ENCODE assay signal across 12 cellular contexts in the genomic region with DNA sequence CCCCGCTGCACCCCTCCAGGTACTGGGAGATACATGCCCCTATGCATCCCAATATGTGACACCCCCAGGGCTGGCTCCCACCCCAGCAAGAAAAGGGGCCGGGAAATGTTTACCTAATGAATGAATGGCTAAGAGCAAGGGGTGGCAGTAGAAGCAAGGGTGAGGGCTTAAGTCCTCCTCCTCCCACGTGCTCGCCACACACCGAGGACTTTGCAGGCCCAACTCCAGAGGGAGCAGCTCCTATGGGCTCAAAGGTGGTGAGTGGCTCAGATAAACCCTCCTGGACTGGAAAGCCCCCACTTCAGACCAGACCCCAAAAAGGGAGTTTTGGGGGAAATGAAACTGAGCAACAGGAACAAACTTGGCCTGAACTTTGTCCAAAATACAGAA. TPM values are rescaled to one million over a fixed set of nuclear protein-coding genes. Genes with fewer than 3 reads are reported as not detected.
DNase-seq lines count a peak whose midpoint lies in the region; ATAC-seq and TF ChIP-seq lines count a peak whose summit lies in the region.
"Had no signal": no experiment of that assay in that cellular context is flagged by ENCODE, and none has a peak within 500 bp of the region (broad histone marks: within the 10 kb centered on the region; RNA-seq: fewer than 3 reads in every experiment).

No MANE protein-coding gene starts in this region.

- H3K4me1 ChIP-seq in SK-N-SH (ENCODE audit: control insufficient read depth in 1 of 2, insufficient read depth in 2 of 2, low read depth in 1 of 2, low read length in 1 of 2), result peaks cover 0 to 16% of the 10 kb centered on the region in 2 experiments; a peak in 1 of 4 replicates
- peaks cover 32 to 88% (median 70%) of the 10 kb centered on the region in 4 donors for H3K4me1 ChIP-seq in transverse colon
- H3K4me1 ChIP-seq in vagina, result peaks cover 16% of the 10 kb centered on the region
- H3K4me1 ChIP-seq: pancreas had no signal

- TF ChIP-seq POLR2A in erythroblast (IDR thresholded peaks at IDR 0.05; ENCODE audit: low read length) (no peak), transverse colon (IDR thresholded peaks at IDR 0.05) (no peak), vagina (IDR thresholded peaks at IDR 0.05) (no peak)

- H3K9me2 ChIP-seq in SK-N-SH, result no peaks in the 10 kb centered on the region

- H3K27ac Mint-ChIP-seq in IgD-negative memory B cell, result peak overlapping the region; percentile 90 to 99 (median 98)
- no peak overlapping the region for H3K27ac Mint-ChIP-seq in T-helper 2 cell treated with Interferon-gamma antibody and Interleukin-4, amounts not matched to agents 5 μg/mL and 100 μg/mL, for 36 hours
- H3K27ac Mint-ChIP-seq: activated naive CD4-positive, alpha-beta T cell treated with anti-CD3 and anti-CD28 coated beads, Interleukin-2, amount 50 U/mL, for 72 hours had no signal

- DNase-seq in SK-N-SH (peak; percentile 16), erythroblast (lab: John Stamatoyannopoulos, UW) (peak; percentile 15 to 25), transverse colon (no peak), putamen (ENCODE audit: low spot score) (no peak), vagina (ENCODE audit: extremely low spot score in 2 of 2) (no peak)
- no peak for DNase-seq in T-helper 2 cell treated with Interferon-gamma antibody and Interleukin-4, amounts not matched to agents 5 μg/mL and 100 μg/mL, for 36 hours (ENCODE audit: low spot score)
- DNase-seq: KBM-7 had no signal

- no peak overlapping the region for H3K4me2 ChIP-seq in SK-N-SH

- H3K9me3 Mint-ChIP-seq in IgD-negative memory B cell, result no peaks in the 10 kb centered on the region
- H3K9me3 Mint-ChIP-seq in T-helper 2 cell treated with Interferon-gamma antibody and Interleukin-4, amounts not matched to agents 5 μg/mL and 100 μg/mL, for 36 hours, result no peaks in the 10 kb centered on the region
- H3K9me3 Mint-ChIP-seq: activated naive CD4-positive, alpha-beta T cell treated with anti-CD3 and anti-CD28 coated beads, Interleukin-2, amount 50 U/mL, for 72 hours; T-cell had no signal

- WGBS in SK-N-SH (ENCODE audit: low lambda C conversion rate), result 100% methylated on average over 5 of the region's 5 CpGs
- WGBS in transverse colon (ENCODE audit: low coverage in 1 of 2), 2 donors, result 56 to 64% methylated on average over 2 to 5 of the region's 5 CpGs

- POLR2A ChIA-PET in SK-N-SH (lab: Yijun Ruan, JAX), result no interaction called here

- intact Hi-C loops in transverse colon (cut with DNase I; ENCODE audit: low total_unique reads), result no loop called here
- intact Hi-C loops in vagina (cut with DNase I), result no loop called here

- H3K4me3 ChIP-seq in SK-N-SH (ENCODE audit: low read depth in 2 of 2, low read length in 1 of 2) (no peak overlapping the region), transverse colon (no peak overlapping the region), vagina (no peak overlapping the region)
- H3K4me3 ChIP-seq: pancreas had no signal

- H2AFZ ChIP-seq in SK-N-SH (ENCODE audit: low read depth), result no peak overlapping the region

- H3K79me2 ChIP-seq in SK-N-SH (ENCODE audit: insufficient read depth), result peaks cover 11% of the 10 kb centered on the region

- no peak for TF ChIP-seq CTCF in SK-N-SH (IDR thresholded peaks at IDR 0.05)
- no peak for TF ChIP-seq CTCF in transverse colon (IDR thresholded peaks at IDR 0.05)
- TF ChIP-seq CTCF in vagina (IDR thresholded peaks at IDR 0.05), result no peak

- no peak for ATAC-seq in SK-N-SH treated with all-trans-retinoic acid at 6 μM for 48 hours
- ATAC-seq: activated naive CD4-positive, alpha-beta T cell treated with anti-CD3 and anti-CD28 coated beads, Interleukin-2, amount 50 U/mL, for 72 hours; T-cell had no signal

- no peak overlapping the region for H3K9ac ChIP-seq in SK-N-SH

- H3K27me3 Mint-ChIP-seq in IgD-negative memory B cell, result peaks cover 2% of the 10 kb centered on the region
- no peaks in the 10 kb centered on the region for H3K27me3 Mint-ChIP-seq in T-helper 2 cell treated with Interferon-gamma antibody and Interleukin-4, amounts not matched to agents 5 μg/mL and 100 μg/mL, for 36 hours (ENCODE audit: low read depth)

- H3K4me1 Mint-ChIP-seq in IgD-negative memory B cell, result peaks cover 54 to 68% (median 54%) of the 10 kb centered on the region in 3 donors
- H3K4me1 Mint-ChIP-seq in T-helper 2 cell treated with Interferon-gamma antibody and Interleukin-4, amounts not matched to agents 5 μg/mL and 100 μg/mL, for 36 hours (ENCODE audit: low read depth), result peaks cover 4% of the 10 kb centered on the region

- CTCF ChIA-PET in SK-N-SH (lab: Yijun Ruan, JAX), result interaction anchor here (0.8 to 18.5 kb wide), 4 partner anchors 9 to 181 kb away, joined by 3 to 214 read pairs (median 4); a partner anchor contains a TSS

- H3K27me3 ChIP-seq in SK-N-SH (ENCODE audit: insufficient read depth) (no peaks in the 10 kb centered on the region), transverse colon (peaks cover 5% of the 10 kb centered on the region), vagina (no peaks in the 10 kb centered on the region)
- H3K27me3 ChIP-seq: pancreas had no signal

- H3F3A ChIP-seq in SK-N-SH (replicated peaks; ENCODE audit: insufficient read depth), result no peaks in the 10 kb centered on the region

- TF ChIP-seq EP300 in SK-N-SH (IDR thresholded peaks at IDR 0.05; ENCODE audit: borderline replicate concordance in 1 of 2, low read depth in 1 of 2, low read length in 1 of 2), result no peak
- no peak for TF ChIP-seq EP300 in transverse colon (IDR thresholded peaks at IDR 0.05; ENCODE audit: low read depth)

- no peaks in the 10 kb centered on the region for H4K20me1 ChIP-seq in SK-N-SH (ENCODE audit: insufficient read depth)

- in situ Hi-C loops in transverse colon (cut with MboI; ENCODE audit: low pct_ligation_motif_present in 1 of 4, low pct_unique_long_range_greater_than_20kb in 1 of 4, low sequenced_read_pairs in 3 of 4), result no loop called here

- H3K36me3 ChIP-seq in SK-N-SH (replicated peaks in 1 of 2; ENCODE audit: control insufficient read depth in 1 of 2, insufficient read depth in 2 of 2, low read length in 1 of 2) (no peaks in the 10 kb centered on the region), transverse colon (no peaks in the 10 kb centered on the region), vagina (no peaks in the 10 kb centered on the region)
- H3K36me3 ChIP-seq: pancreas had no signal

- TF ChIP-seq RAD21 in SK-N-SH (IDR thresholded peaks at IDR 0.05; ENCODE audit: low read length), result no peak

- no peaks in the 10 kb centered on the region for H3K36me3 Mint-ChIP-seq in IgD-negative memory B cell
- no peaks in the 10 kb centered on the region for H3K36me3 Mint-ChIP-seq in T-helper 2 cell treated with Interferon-gamma antibody and Interleukin-4, amounts not matched to agents 5 μg/mL and 100 μg/mL, for 36 hours (ENCODE audit: low read depth)
- H3K36me3 Mint-ChIP-seq: activated naive CD4-positive, alpha-beta T cell treated with anti-CD3 and anti-CD28 coated beads, Interleukin-2, amount 50 U/mL, for 72 hours; T-cell had no signal

- H3K9me3 ChIP-seq in SK-N-SH (no peaks in the 10 kb centered on the region), transverse colon (no peaks in the 10 kb centered on the region), vagina (no peaks in the 10 kb centered on the region)
- H3K9me3 ChIP-seq: pancreas had no signal

- peak overlapping the region; percentile 72 to 92 (median 81) for H3K4me3 Mint-ChIP-seq in IgD-negative memory B cell
- H3K4me3 Mint-ChIP-seq in T-helper 2 cell treated with Interferon-gamma antibody and Interleukin-4, amounts not matched to agents 5 μg/mL and 100 μg/mL, for 36 hours, result no peak overlapping the region
- H3K4me3 Mint-ChIP-seq: T-cell had no signal

- no peak overlapping the region for H3K27ac ChIP-seq in SK-N-SH (ENCODE audit: low read depth in 2 of 2, low read length in 1 of 2)
- peak overlapping the region in 3 of 4 donors; percentile 71 to 78 (median 74) for H3K27ac ChIP-seq in transverse colon
- no peak overlapping the region for H3K27ac ChIP-seq in vagina
- H3K27ac ChIP-seq: pancreas had no signal

TF ChIP-seq in SK-N-SH, 30 proteins besides CTCF, POLR2A, EP300 and RAD21 (continues in another document):
- TF ChIP-seq FOSL2 (IDR thresholded peaks at IDR 0.05; ENCODE audit: borderline replicate concordance, low read depth) (no peak), SIN3A (IDR thresholded peaks at IDR 0.05; ENCODE audit: borderline replicate concordance, low read depth, low read length) (no peak), TEAD4 (IDR thresholded peaks at IDR 0.05; ENCODE audit: borderline replicate concordance, insufficient read depth) (no peak), YY1 (IDR thresholded peaks at IDR 0.05; ENCODE audit: low read depth) (no peak), FOXM1 (IDR thresholded peaks at IDR 0.05; ENCODE audit: low read depth) (no peak), TCF12 (IDR thresholded peaks at IDR 0.05) (no peak)

TF ChIP-seq in SK-N-SH treated with all-trans-retinoic acid at 6 μM for 48 hours, 23 proteins besides CTCF, POLR2A, EP300 and RAD21 (continues in another document):
- no peak for TF ChIP-seq BACH2 (CRISPR knock-in tag; IDR thresholded peaks at IDR 0.05; ENCODE audit: borderline replicate concordance)
- TF ChIP-seq CSDC2 (CRISPR knock-in tag; IDR thresholded peaks at IDR 0.05), result no peak
- TF ChIP-seq RARB (CRISPR knock-in tag; IDR thresholded peaks at IDR 0.05), result no peak
- TF ChIP-seq, protein P1, sequence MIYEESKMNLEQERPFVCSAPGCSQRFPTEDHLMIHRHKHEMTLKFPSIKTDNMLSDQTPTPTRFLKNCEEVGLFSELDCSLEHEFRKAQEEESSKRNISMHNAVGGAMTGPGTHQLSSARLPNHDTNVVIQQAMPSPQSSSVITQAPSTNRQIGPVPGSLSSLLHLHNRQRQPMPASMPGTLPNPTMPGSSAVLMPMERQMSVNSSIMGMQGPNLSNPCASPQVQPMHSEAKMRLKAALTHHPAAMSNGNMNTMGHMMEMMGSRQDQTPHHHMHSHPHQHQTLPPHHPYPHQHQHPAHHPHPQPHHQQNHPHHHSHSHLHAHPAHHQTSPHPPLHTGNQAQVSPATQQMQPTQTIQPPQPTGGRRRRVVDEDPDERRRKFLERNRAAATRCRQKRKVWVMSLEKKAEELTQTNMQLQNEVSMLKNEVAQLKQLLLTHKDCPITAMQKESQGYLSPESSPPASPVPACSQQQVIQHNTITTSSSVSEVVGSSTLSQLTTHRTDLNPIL (CRISPR knock-in tag; IDR thresholded peaks at IDR 0.05; ENCODE audit: low read depth), result no peak
- TF ChIP-seq TOX (CRISPR knock-in tag; IDR thresholded peaks at IDR 0.05; ENCODE audit: borderline replicate concordance), result no peak

RNA-seq across cellular contexts. Expression of a gene that starts 11.4 kb away (rescaled TPM):
- polyA plus RNA-seq in SK-N-SH (2012; rRNA removed) (4.6 and 4.7 TPM in 2 replicates), IgD-negative memory B cell (1.9 TPM)
- 2.3 and 3.6 TPM in 2 replicates for polyA plus RNA-seq in SK-N-SH (2012; cell fraction: cytosol; rRNA removed)
- 5.8 and 6.0 TPM in 2 replicates for polyA plus RNA-seq in SK-N-SH (2012; cell fraction: nucleus; rRNA removed)
- total RNA-seq in transverse colon (10 to 100 TPM; 12.2 to 29.1 (median 17.0) TPM), vagina (0.25 TPM)

RNA-seq across cellular contexts. Expression of a gene that starts 37.1 kb away (rescaled TPM):
- polyA plus RNA-seq in SK-N-SH (2012; rRNA removed) (2.6 and 3.8 TPM in 2 replicates), IgD-negative memory B cell (4.7 TPM)
- 4.0 and 5.0 TPM in 2 replicates for polyA plus RNA-seq in SK-N-SH (2012; cell fraction: cytosol; rRNA removed)
- 5.6 and 9.0 TPM in 2 replicates for polyA plus RNA-seq in SK-N-SH (2012; cell fraction: nucleus; rRNA removed)
- total RNA-seq in transverse colon (10 to 100 TPM; 16.0 to 24.1 (median 19.7) TPM), vagina (24.1 TPM)

Comparison
In these comparisons a context has a peak if more than half of its experiments do, and no peak if none do; other contexts are left out.
1. DNase-seq: peak in SK-N-SH (single experiment) and erythroblast (2 of 2); none in transverse colon (single experiment), putamen (single experiment), vagina (0 of 2) and T-helper 2 cell treated with Interferon-gamma antibody and Interleukin-4, amounts not matched to agents 5 μg/mL and 100 μg/mL, for 36 hours (single experiment).
2. H3K27ac ChIP-seq: peak in transverse colon (3 of 4); none in SK-N-SH (0 of 2) and vagina (single experiment).
3. RNA of a gene that starts 11.4 kb away (total RNA-seq): 12.2 to 29.1 TPM in transverse colon; 0.25 TPM in vagina (single experiment); every median in the first group is over 10 times any median in the second.